Comparison of ENCODE assay signal across 8 cellular contexts in genomic region chr15:29102911-29103824, GRCh38.
DNase-seq lines count a peak whose midpoint lies in the region; ATAC-seq lines count a peak whose summit lies in the region.
"Had no signal": no experiment of that assay in that cellular context is flagged by ENCODE, and none has a peak within 500 bp of the region (broad histone marks: within the 10 kb centered on the region; RNA-seq: fewer than 3 reads in every experiment).

No MANE protein-coding gene starts in this region.

- H3K36me3 Mint-ChIP-seq in activated naive CD8-positive, alpha-beta T cell treated with anti-CD3 and anti-CD28 coated beads, Interleukin-2, amount 10 ng/mL, durations not matched to agents 7 days and 5 days: peaks cover 3% of the 10 kb centered on the region

- no peaks in the 10 kb centered on the region for H3K9me3 ChIP-seq in iPS-15b (ENCODE audit: control insufficient read depth, insufficient read depth, low read length)

- peaks cover 2% of the 10 kb centered on the region for H3K4me1 ChIP-seq in iPS-15b (ENCODE audit: control insufficient read depth, insufficient read depth, low read length)

- no peak overlapping the region for H3K27ac Mint-ChIP-seq in activated naive CD8-positive, alpha-beta T cell treated with anti-CD3 and anti-CD28 coated beads, Interleukin-2, amount 10 ng/mL, durations not matched to agents 7 days and 5 days
- no peak overlapping the region for H3K27ac Mint-ChIP-seq in stimulated activated naive CD8-positive, alpha-beta T cell treated with anti-CD3 and anti-CD28 coated beads, Interleukin-15, amount 100 ng/mL, for 72 hours

- peak overlapping the region; percentile 45 for H3K4me3 ChIP-seq in iPS-15b (ENCODE audit: low read depth, low read length)
- H3K4me3 ChIP-seq: cardiac muscle cell had no signal

- ATAC-seq in GM21825 (IDR thresholded peaks at IDR 0.05; ENCODE audit: unreplicated experiment) (peak; percentile 16), GM19023 (IDR thresholded peaks at IDR 0.05; ENCODE audit: unreplicated experiment) (no peak)
- ATAC-seq in activated naive CD8-positive, alpha-beta T cell treated with anti-CD3 and anti-CD28 coated beads, Interleukin-2, amount 10 ng/mL, durations not matched to agents 7 days and 5 days (ENCODE audit: low read depth): peak; percentile 32
- ATAC-seq in stimulated activated naive CD8-positive, alpha-beta T cell treated with anti-CD3 and anti-CD28 coated beads, Interleukin-15, amount 100 ng/mL, for 72 hours: peak; percentile 43

- H3K4me3 Mint-ChIP-seq in activated naive CD8-positive, alpha-beta T cell treated with anti-CD3 and anti-CD28 coated beads, Interleukin-2, amount 10 ng/mL, durations not matched to agents 7 days and 5 days: no peak overlapping the region
- peak overlapping the region; percentile 39 to 59 for H3K4me3 Mint-ChIP-seq in stimulated activated naive CD8-positive, alpha-beta T cell treated with anti-CD3 and anti-CD28 coated beads, Interleukin-15, amount 100 ng/mL, for 72 hours

- H3K36me3 ChIP-seq in iPS-15b (ENCODE audit: control insufficient read depth, insufficient read depth, low read length): no peaks in the 10 kb centered on the region
- H3K36me3 ChIP-seq: cardiac muscle cell had no signal

- H3K4me1 Mint-ChIP-seq in activated naive CD8-positive, alpha-beta T cell treated with anti-CD3 and anti-CD28 coated beads, Interleukin-2, amount 10 ng/mL, durations not matched to agents 7 days and 5 days: peaks cover 5% of the 10 kb centered on the region
- peaks cover 12% of the 10 kb centered on the region for H3K4me1 Mint-ChIP-seq in stimulated activated naive CD8-positive, alpha-beta T cell treated with anti-CD3 and anti-CD28 coated beads, Interleukin-15, amount 100 ng/mL, for 72 hours

- DNase-seq in activated naive CD8-positive, alpha-beta T cell treated with anti-CD3 and anti-CD28 coated beads, Interleukin-2, amount 10 ng/mL, durations not matched to agents 7 days and 5 days: peak; percentile 39
- DNase-seq in stimulated activated naive CD8-positive, alpha-beta T cell treated with anti-CD3 and anti-CD28 coated beads, Interleukin-15, amount 100 ng/mL, for 72 hours: peak in 1 of 2 donors; percentile 17
- DNase-seq in NCI-H1105 (lab: John Stamatoyannopoulos, UW): no peak
- DNase-seq in dermis blood vessel endothelial cell: no peak

- no peaks in the 10 kb centered on the region for H3K9me3 Mint-ChIP-seq in activated naive CD8-positive, alpha-beta T cell treated with anti-CD3 and anti-CD28 coated beads, Interleukin-2, amount 10 ng/mL, durations not matched to agents 7 days and 5 days
- H3K9me3 Mint-ChIP-seq in stimulated activated naive CD8-positive, alpha-beta T cell treated with anti-CD3 and anti-CD28 coated beads, Interleukin-15, amount 100 ng/mL, for 72 hours: no peaks in the 10 kb centered on the region

- H3K27me3 ChIP-seq in iPS-15b (ENCODE audit: control insufficient read depth, insufficient read depth, low read length): no peaks in the 10 kb centered on the region
- H3K27me3 ChIP-seq: cardiac muscle cell had no signal

- POLR2A ChIA-PET in activated naive CD8-positive, alpha-beta T cell treated with anti-CD3 and anti-CD28 coated beads, Interleukin-2, amount 10 ng/mL, durations not matched to agents 7 days and 5 days (lab: Charles Lee): no interaction called here

- H3K9ac ChIP-seq in iPS-15b (ENCODE audit: low read depth, low read length): no peak overlapping the region

- H3K27me3 Mint-ChIP-seq in activated naive CD8-positive, alpha-beta T cell treated with anti-CD3 and anti-CD28 coated beads, Interleukin-2, amount 10 ng/mL, durations not matched to agents 7 days and 5 days: no peaks in the 10 kb centered on the region
- H3K27me3 Mint-ChIP-seq in stimulated activated naive CD8-positive, alpha-beta T cell treated with anti-CD3 and anti-CD28 coated beads, Interleukin-15, amount 100 ng/mL, for 72 hours: no peaks in the 10 kb centered on the region
